Comparison of ENCODE assay signal across 10 cellular contexts in genomic region chr14:100692859-100693558, GRCh38.
DNase-seq lines count a peak whose midpoint lies in the region; ATAC-seq and TF ChIP-seq lines count a peak whose summit lies in the region.
"Had no signal": no experiment of that assay in that cellular context is flagged by ENCODE, and none has a peak within 500 bp of the region (broad histone marks: within the 10 kb centered on the region; RNA-seq: fewer than 3 reads in every experiment).

No MANE protein-coding gene starts in this region.

- DNase-seq in NCI-H146 (lab: John Stamatoyannopoulos, UW) (peak; percentile 30), NCI-H146 treated with DMSO at 0.1 percent for 48 hours (lab: John Stamatoyannopoulos, UW; ENCODE audit: unreplicated experiment) (no peak), SHP77 treated with DMSO at 0.1 percent for 48 hours (lab: John Stamatoyannopoulos, UW) (peak; percentile 92), foreskin fibroblast (peak; percentile 85 to 86), activated gamma-delta T cell treated with Interleukin-2 at 50 U/mL for 16 hours (no peak), pons (ENCODE audit: low spot score) (no peak)
- DNase-seq in activated CD8-positive, alpha-beta memory T cell treated with anti-CD3 and anti-CD28 coated beads for 24 hours, result no peak
- DNase-seq: AML-193, nucleus accumbens had no signal

- no peak overlapping the region for H3K4me3 ChIP-seq in foreskin fibroblast (ENCODE audit: low read depth in 1 of 2, low read length in 2 of 2)

- no peak for TF ChIP-seq CTCF in foreskin fibroblast (IDR thresholded peaks at IDR 0.05; ENCODE audit: low read depth, low read length)

- ATAC-seq in GM19328 (IDR thresholded peaks at IDR 0.05; ENCODE audit: unreplicated experiment), result no peak

Comparison
In these comparisons a context has a peak if more than half of its experiments do, and no peak if none do; other contexts are left out.
1. DNase-seq: peak in NCI-H146 (single experiment), SHP77 treated with DMSO at 0.1 percent for 48 hours (single experiment) and foreskin fibroblast (2 of 2); none in NCI-H146 treated with DMSO at 0.1 percent for 48 hours (single experiment), activated gamma-delta T cell treated with Interleukin-2 at 50 U/mL for 16 hours (single experiment), pons (single experiment) and activated CD8-positive, alpha-beta memory T cell treated with anti-CD3 and anti-CD28 coated beads for 24 hours (single experiment).